In genomic region chr1:72283204-72284083, GRCh38 we compare ENCODE assay signal across 8 cellular contexts. TPM values are rescaled to one million over a fixed set of nuclear protein-coding genes. Genes with fewer than 3 reads are reported as not detected.
A peak's percentile ranks its signal among the peaks of the same experiment; 100 is the strongest.
DNase-seq lines count a peak whose midpoint lies in the region; ATAC-seq and TF ChIP-seq lines count a peak whose summit lies in the region.

No MANE protein-coding gene starts in this region.

- peak; percentile 12 for ATAC-seq in GM19035 (IDR thresholded peaks at IDR 0.05; ENCODE audit: unreplicated experiment)

- H3K36me3 ChIP-seq in brain microvascular endothelial cell (replicated peaks) = no peaks in the 10 kb centered on the region

- H3K27me3 Mint-ChIP-seq in progenitor cell of endocrine pancreas = peaks cover 29% of the 10 kb centered on the region

- TF ChIP-seq RAD21 in Ishikawa (IDR thresholded peaks at IDR 0.05; ENCODE audit: low read depth) = no peak

- peak overlapping the region; percentile 90 for H3K4me3 ChIP-seq in AG10803 (ENCODE audit: low read length)
- H3K4me3 ChIP-seq in brain microvascular endothelial cell (ENCODE audit: low read depth, low read length) = peak overlapping the region; percentile 81

- no peaks in the 10 kb centered on the region for H3K9me3 Mint-ChIP-seq in progenitor cell of endocrine pancreas (ENCODE audit: low read depth)

- in situ Hi-C loops in brain microvascular endothelial cell (cut with HindIII; ENCODE audit: low pct_ligation_motif_present, low sequenced_read_pairs) = no loop called here

- H3K4me1 Mint-ChIP-seq in progenitor cell of endocrine pancreas (ENCODE audit: low read depth) = peaks cover 10% of the 10 kb centered on the region

- no peaks in the 10 kb centered on the region for H3K36me3 Mint-ChIP-seq in progenitor cell of endocrine pancreas (ENCODE audit: insufficient read depth)

- no peak overlapping the region for H3K4me3 Mint-ChIP-seq in progenitor cell of endocrine pancreas (ENCODE audit: low read depth)

- no peak for TF ChIP-seq EP300 in Ishikawa (IDR thresholded peaks at IDR 0.05; ENCODE audit: borderline replicate concordance)

- no peak overlapping the region for H3K27ac Mint-ChIP-seq in progenitor cell of endocrine pancreas

- H3K27me3 ChIP-seq in brain microvascular endothelial cell (replicated peaks) = no peaks in the 10 kb centered on the region

- peak overlapping the region; percentile 96 for H3K27ac ChIP-seq in brain microvascular endothelial cell

- TF ChIP-seq CTCF in AG10803 (conservative IDR thresholded peaks at IDR 0.05; ENCODE audit: low read length) (no peak), brain microvascular endothelial cell (IDR thresholded peaks at IDR 0.05; ENCODE audit: low read depth, low read length, missing control alignments) (no peak), progenitor cell of endocrine pancreas (IDR thresholded peaks at IDR 0.05; ENCODE audit: unreplicated experiment) (peak; percentile 18)

- DNase-seq in AG10803 (ENCODE audit: low read depth) = peak; percentile 88
- peak; percentile 19 for DNase-seq in OCI-M2 (lab: John Stamatoyannopoulos, UW; ENCODE audit: unreplicated experiment)
- DNase-seq in brain microvascular endothelial cell = peak; percentile 83
- peak in 49 of 51 donors; percentile 44 to 95 (median 79) for DNase-seq in hypothalamus (lab: John Stamatoyannopoulos, UW)
- DNase-seq in progenitor cell of endocrine pancreas (ENCODE audit: low spot score, unreplicated experiment) = peak; percentile 33
- DNase-seq in NK-92 (lab: John Stamatoyannopoulos, UW; ENCODE audit: unreplicated experiment) = no peak

TF ChIP-seq in Ishikawa, 13 proteins besides CTCF, POLR2A, EP300 and RAD21:
- TF ChIP-seq MAX (IDR thresholded peaks at IDR 0.05) = peak; percentile 55; the same call in 1 of the 2 replicates
- 0 out of 2 replicates have a peak, but pooled peaks have one; percentile 11 for TF ChIP-seq TAF1 (IDR thresholded peaks at IDR 0.05; ENCODE audit: low read depth)
- TF ChIP-seq EGR1 (IDR thresholded peaks at IDR 0.05) = no peak
- no peak for TF ChIP-seq REST (IDR thresholded peaks at IDR 0.05; ENCODE audit: low read depth)

RNA-seq across cellular contexts. Expression of gene NEGR1, which starts 1.1 kb away (rescaled TPM):
- total RNA-seq in progenitor cell of endocrine pancreas = 1.6 and 3.1 TPM in 2 replicates
